Comparison of ENCODE assay signal across 8 cellular contexts in genomic region chr18:6729247-6730091, GRCh38. TPM values are rescaled to one million over a fixed set of nuclear protein-coding genes. Genes with fewer than 3 reads are reported as not detected.
A peak's percentile ranks its signal among the peaks of the same experiment; 100 is the strongest.
DNase-seq lines count a peak whose midpoint lies in the region; ATAC-seq, FAIRE-seq and TF ChIP-seq lines count a peak whose summit lies in the region.

Gene ARHGAP28 (plus strand): TSS chr18:6729716. CDS start chr18:6729822, 106 bp downstream.

- peaks cover 27% of the 10 kb centered on the region for H3K27me3 Mint-ChIP-seq in activated naive CD4-positive, alpha-beta T cell treated with anti-CD3 and anti-CD28 coated beads for 36 hours (ENCODE audit: low read depth)
- H3K27me3 Mint-ChIP-seq in progenitor cell of endocrine pancreas: no peaks in the 10 kb centered on the region

- H3K4me3 Mint-ChIP-seq in activated naive CD4-positive, alpha-beta T cell treated with anti-CD3 and anti-CD28 coated beads for 36 hours: peak within 1 kb of the TSS; percentile 53
- peak within 1 kb of the TSS; percentile 93 for H3K4me3 Mint-ChIP-seq in progenitor cell of endocrine pancreas (ENCODE audit: low read depth)

- WGBS in K562 (ENCODE audit: insufficient coverage, low coverage, missing lambda C conversion rate): under 1% methylated on average over 54 of the region's 96 CpGs

- no peak for TF ChIP-seq EP300 in K562 (IDR thresholded peaks at IDR 0.05; ENCODE audit: low read length)

- TF ChIP-seq CTCF in K562 (IDR thresholded peaks at IDR 0.05 in 2 of 3, conservative IDR thresholded peaks at IDR 0.05 in 1 of 3; ENCODE audit: insufficient read depth in 2 of 3, low read depth in 1 of 3, low read length in 3 of 3): peak; percentile 45 to 74 (median 60); a peak in 5 of 6 replicates
- peak; percentile 59 for TF ChIP-seq CTCF in progenitor cell of endocrine pancreas (IDR thresholded peaks at IDR 0.05; ENCODE audit: unreplicated experiment)

- peak; percentile 61 for TF ChIP-seq POLR2A in K562 (conservative IDR thresholded peaks at IDR 0.05)

- peak within 1 kb of the TSS; percentile 56 for H3K27ac ChIP-seq in K562 (ENCODE audit: extremely low read depth, low read depth, low read length)

- peak within 1 kb of the TSS; percentile 61 for H3K4me3 ChIP-seq in K562

- peak within 1 kb of the TSS; percentile 90 for H2AFZ ChIP-seq in K562 (ENCODE audit: low read depth, low read length)

- ATAC-seq in HG03159 (IDR thresholded peaks at IDR 0.05; ENCODE audit: unreplicated experiment) (peak; percentile 65), K562 (peak; percentile 97), HG02970 (IDR thresholded peaks at IDR 0.05; ENCODE audit: low FRiP score, unreplicated experiment) (no peak)

- no peaks in the 10 kb centered on the region for H3K9me3 ChIP-seq in K562 (replicated peaks; ENCODE audit: control insufficient read depth, insufficient read depth, low read depth, low read length)

- H3K9me1 ChIP-seq in K562 (ENCODE audit: control insufficient read depth, insufficient read depth, low read length): no peaks in the 10 kb centered on the region

- peaks cover 3 to 11% of the 10 kb centered on the region in 2 experiments; a peak in 3 of 5 replicates for H3K4me1 ChIP-seq in K562 (replicated peaks in 1 of 2; ENCODE audit: control insufficient read depth in 2 of 2, insufficient read depth in 2 of 2, low read length in 2 of 2)

- peaks cover 8% of the 10 kb centered on the region for H3K4me1 Mint-ChIP-seq in activated naive CD4-positive, alpha-beta T cell treated with anti-CD3 and anti-CD28 coated beads for 36 hours (ENCODE audit: low read depth)
- H3K4me1 Mint-ChIP-seq in progenitor cell of endocrine pancreas (ENCODE audit: low read depth): peaks cover 61% of the 10 kb centered on the region

- no peaks in the 10 kb centered on the region for H3K36me3 Mint-ChIP-seq in activated naive CD4-positive, alpha-beta T cell treated with anti-CD3 and anti-CD28 coated beads for 36 hours (ENCODE audit: low read depth)
- no peaks in the 10 kb centered on the region for H3K36me3 Mint-ChIP-seq in progenitor cell of endocrine pancreas (ENCODE audit: insufficient read depth)

- no peaks in the 10 kb centered on the region for H3K9me3 Mint-ChIP-seq in activated naive CD4-positive, alpha-beta T cell treated with anti-CD3 and anti-CD28 coated beads for 36 hours
- no peaks in the 10 kb centered on the region for H3K9me3 Mint-ChIP-seq in progenitor cell of endocrine pancreas (ENCODE audit: low read depth)

- no peaks in the 10 kb centered on the region for H3K27me3 ChIP-seq in K562 (ENCODE audit: control insufficient read depth in 2 of 2, insufficient read depth in 2 of 2, low read length in 2 of 2)

- no peak for DNase-seq in activated naive CD4-positive, alpha-beta T cell treated with anti-CD3 and anti-CD28 coated beads for 36 hours
- DNase-seq in activated naive CD4-positive, alpha-beta T cell treated with anti-CD3 and anti-CD28 coated beads, Interleukin-2, amount 50 U/mL, for 16 hours: no peak
- DNase-seq in NCI-H526 treated with DMSO at 0.1 percent for 48 hours (lab: John Stamatoyannopoulos, UW) (peak; percentile 77), K562 (ENCODE audit: extremely low read depth in 1 of 4, low spot score in 3 of 4) (peak; percentile 88 to 91 (median 91)), hypothalamus (lab: John Stamatoyannopoulos, UW) (peak in 44 of 51 donors; percentile 5 to 77 (median 52)), progenitor cell of endocrine pancreas (ENCODE audit: low spot score, unreplicated experiment) (peak; percentile 84)

- POLR2A ChIA-PET in K562 (lab: Yijun Ruan, JAX): interaction anchor here (0.5 to 1.6 kb wide), 7 partner anchors 8 to 206 kb away, joined by 3 to 4 read pairs (median 3); no protein-coding TSS in a partner anchor

- no peaks in the 10 kb centered on the region for H3K36me3 ChIP-seq in K562 (ENCODE audit: control insufficient read depth, insufficient read depth, low read length)

- CTCF ChIA-PET in activated naive CD4-positive, alpha-beta T cell treated with anti-CD3 and anti-CD28 coated beads for 36 hours (lab: Charles Lee): no interaction called here
- CTCF ChIA-PET in K562 (lab: Yijun Ruan, JAX; ENCODE audit: low intra/inter-chr PET ratio): no interaction called here

- peak within 1 kb of the TSS; percentile 51 to 89 for H3K9ac ChIP-seq in K562 (ENCODE audit: insufficient read depth in 1 of 2, low read depth in 2 of 2, low read length in 2 of 2)

- no peak within 1 kb of the TSS for H3K27ac Mint-ChIP-seq in activated naive CD4-positive, alpha-beta T cell treated with anti-CD3 and anti-CD28 coated beads for 36 hours
- H3K27ac Mint-ChIP-seq in progenitor cell of endocrine pancreas: peak within 1 kb of the TSS; percentile 100

- no peaks in the 10 kb centered on the region for H4K20me1 ChIP-seq in K562 (replicated peaks; ENCODE audit: control insufficient read depth, insufficient read depth, low read length)

- FAIRE-seq in K562 (lab: Jason Lieb, UNC): no peak

- no TSS peak for BruUV-seq in K562 (replicated peaks; lab: Mats Ljungman, UMichigan)

- intact Hi-C loops in activated naive CD4-positive, alpha-beta T cell treated with anti-CD3 and anti-CD28 coated beads for 36 hours (cut with micrococcal nuclease): no loop called here
- intact Hi-C loops in K562 (cut with micrococcal nuclease): loop anchor here (2.0 to 10.0 kb wide), 3 partner anchors 47 to 1435 kb away; partner anchors contain the start of gene ZBTB14

- no peaks in the 10 kb centered on the region for H3K79me2 ChIP-seq in K562 (ENCODE audit: control insufficient read depth, insufficient read depth, low read length)

- peak; percentile 18 to 50; a peak in 3 of 4 replicates for TF ChIP-seq RAD21 in K562 (CRISPR knock-in tag; conservative IDR thresholded peaks at IDR 0.05 in 1 of 2, IDR thresholded peaks at IDR 0.05 in 1 of 2)

- peak within 1 kb of the TSS; percentile 80 for H3K4me2 ChIP-seq in K562 (ENCODE audit: insufficient read depth, low read length)

- in situ Hi-C loops in K562 (cut with MboI): loop anchor here (25.0 kb wide), 1 partner anchor 1442 kb away; the partner anchor contains the start of gene ZBTB14

TF ChIP-seq in K562, 482 proteins besides CTCF, POLR2A, EP300 and RAD21 (continues in another document):
- TF ChIP-seq NONO (IDR thresholded peaks at IDR 0.05; ENCODE audit: low read depth in 2 of 2, low read length in 1 of 2) (peak; percentile 74 to 88), GTF2B (IDR thresholded peaks at IDR 0.05; ENCODE audit: extremely low read depth, insufficient read length) (no peak), RBM25 (IDR thresholded peaks at IDR 0.05; ENCODE audit: low read depth, low read length, severe bottlenecking) (peak; percentile 10), FUS (optimal IDR thresholded peaks at IDR 0.05; ENCODE audit: low read depth, low read length) (peak; percentile 56), ESRRA (IDR thresholded peaks at IDR 0.05; ENCODE audit: borderline replicate concordance, low read depth) (no peak), TOE1 (IDR thresholded peaks at IDR 0.05; ENCODE audit: borderline replicate concordance) (no peak), TOE1 (CRISPR knock-in tag; IDR thresholded peaks at IDR 0.05; ENCODE audit: borderline replicate concordance, low read depth) (no peak), NR2F6 (CRISPR knock-in tag; IDR thresholded peaks at IDR 0.05) (no peak), COPS2 (conservative IDR thresholded peaks at IDR 0.05) (no peak), BACH1 (tag; IDR thresholded peaks at IDR 0.05) (no peak), CREB3L1 (IDR thresholded peaks at IDR 0.05; ENCODE audit: borderline replicate concordance, low read depth) (peak; percentile 56; the same call in 1 of the 2 replicates), DIDO1 (tag; IDR thresholded peaks at IDR 0.05; ENCODE audit: low read depth) (no peak), RBBP5 (IDR thresholded peaks at IDR 0.05; ENCODE audit: borderline replicate concordance, insufficient read depth, low read length, poor library complexity, severe bottlenecking) (peak; percentile 68)

RNA-seq across cellular contexts. Expression of gene ARHGAP28, which starts in this region (rescaled TPM):
- not detected for total RNA-seq in activated naive CD4-positive, alpha-beta T cell treated with anti-CD3 and anti-CD28 coated beads for 36 hours
- total RNA-seq in K562 (2011; cell fraction: chromatin; rRNA removed; ENCODE audit: low replicate concordance): 3.6 and 12.9 TPM in 2 replicates
- 1.3 and 3.6 TPM in 2 replicates for total RNA-seq in K562 (2011; cell fraction: nucleolus; rRNA removed)
- total RNA-seq in K562 (2011; cell fraction: nucleoplasm; rRNA removed): 4.0 and 8.0 TPM in 2 replicates
- 3.3 and 5.9 TPM in 2 replicates for total RNA-seq in K562 (2014; rRNA removed)
- 5.2 and 5.6 TPM in 2 replicates for total RNA-seq in K562 (2014; rRNA removed; fragmentation: Illumina TruSeq; extraction: Trizol)
- 5.0 and 5.2 TPM in 2 replicates for total RNA-seq in K562 (2015; rRNA removed; fragmentation: Illumina TruSeq; extraction: Trizol)
- 5.2 and 6.1 TPM in 2 replicates for total RNA-seq in K562 (2021)
- polyA plus RNA-seq in K562 (2011; rRNA removed): 2.4 and 3.8 TPM in 2 replicates
- polyA plus RNA-seq in K562 (2011; cell fraction: cytosol; rRNA removed): 0.43 and 1.1 TPM in 2 replicates
- polyA plus RNA-seq in K562 (2011; cell fraction: nucleus; rRNA removed): 2.5 and 2.6 TPM in 2 replicates
- 2.9 and 6.2 TPM in 2 replicates for polyA plus RNA-seq in K562 (2012)
- 3.6 and 5.0 TPM in 2 replicates for polyA plus RNA-seq in K562 (2014; fragmentation: Illumina TruSeq; extraction: Trizol)
- polyA plus RNA-seq in K562 (2014; fragmentation: Nextera tagmentation; extraction: Ambion mirVana): 1 to 10 TPM in 1 of 2 experiments, under 1 TPM in 1; 0.93 to 2.6 TPM
- 3.0 and 4.8 TPM in 2 replicates for polyA plus RNA-seq in K562 (2014; rRNA removed)
- 5.0 and 5.8 TPM in 2 replicates for polyA minus RNA-seq in K562 (2011; rRNA and poly(A)+ RNA removed)
- 1.5 TPM in 2 replicates for polyA minus RNA-seq in K562 (2011; cell fraction: cytosol; rRNA and poly(A)+ RNA removed)
- polyA minus RNA-seq in K562 (2011; cell fraction: nucleus; rRNA and poly(A)+ RNA removed): 2.3 and 4.6 TPM in 2 replicates
- total RNA-seq in progenitor cell of endocrine pancreas: 109 and 117 TPM in 2 replicates

Comparison
In these comparisons a context has a peak if more than half of its experiments do, and no peak if none do; other contexts are left out.
1. DNase-seq: peak in NCI-H526 treated with DMSO at 0.1 percent for 48 hours (single experiment), K562 (4 of 4), hypothalamus (44 of 51) and progenitor cell of endocrine pancreas (single experiment); none in activated naive CD4-positive, alpha-beta T cell treated with anti-CD3 and anti-CD28 coated beads for 36 hours (single experiment) and activated naive CD4-positive, alpha-beta T cell treated with anti-CD3 and anti-CD28 coated beads, Interleukin-2, amount 50 U/mL, for 16 hours (single experiment).